ENCODE assay signal across 1 cellular context in the genomic region with DNA sequence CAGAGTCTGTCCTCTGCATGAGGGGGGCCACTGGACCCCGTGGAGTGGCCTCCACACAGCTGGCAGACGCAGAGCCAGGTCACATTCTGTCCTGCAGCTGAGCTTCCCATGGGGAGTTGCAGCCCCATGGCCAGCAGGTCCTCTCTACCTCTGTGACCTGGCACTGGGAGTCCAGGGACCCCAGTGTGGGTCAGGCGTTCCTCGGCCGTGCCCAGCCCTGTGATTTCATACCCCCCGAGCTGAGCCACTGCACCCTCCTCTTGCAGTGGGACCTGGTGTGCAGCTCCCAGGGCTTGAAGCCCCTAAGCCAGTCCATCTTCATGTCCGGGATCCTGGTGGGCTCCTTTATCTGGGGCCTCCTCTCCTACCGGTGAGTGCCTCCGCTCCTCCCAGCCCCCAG.
TF ChIP-seq lines count a peak whose summit lies in the region.

No MANE protein-coding gene starts in this region.

TF ChIP-seq in H1, 55 proteins besides CTCF, POLR2A, EP300 and RAD21:
- no peak for TF ChIP-seq HDAC6 (IDR thresholded peaks at IDR 0.05; ENCODE audit: low read depth, low read length)
